Comparison of ENCODE assay signal across 8 cellular contexts in genomic region chr5:135399838-135400542, GRCh38. TPM values are rescaled to one million over a fixed set of nuclear protein-coding genes. Genes with fewer than 3 reads are reported as not detected.
DNase-seq lines count a peak whose midpoint lies in the region; ATAC-seq and TF ChIP-seq lines count a peak whose summit lies in the region.

No MANE protein-coding gene starts in this region.

- peak overlapping the region; percentile 98 for H2AFZ ChIP-seq in SU-DHL-6 (ENCODE audit: low read depth, low read length, severe bottlenecking)

- H3K4me1 ChIP-seq in HEK293 (ENCODE audit: control insufficient read depth, insufficient read depth, low read length) (peaks cover 21% of the 10 kb centered on the region), skeletal muscle tissue (ENCODE audit: control insufficient read depth in 3 of 3, insufficient read depth in 3 of 3, low read length in 3 of 3) (peaks cover 20 to 40% (median 37%) of the 10 kb centered on the region in 3 donors)

- TF ChIP-seq CTCF in HEK293 (tag by site-specific recombination; IDR thresholded peaks at IDR 0.05), result no peak
- no peak for TF ChIP-seq CTCF in SU-DHL-6 (IDR thresholded peaks at IDR 0.05; ENCODE audit: insufficient read depth, low read length, poor library complexity, severe bottlenecking)
- no peak for TF ChIP-seq CTCF in foreskin fibroblast (IDR thresholded peaks at IDR 0.05; ENCODE audit: low read depth, low read length)

- peak overlapping the region; percentile 99 for H3K9ac ChIP-seq in SU-DHL-6 (ENCODE audit: low read length)
- H3K9ac ChIP-seq in skeletal muscle tissue (ENCODE audit: low read depth in 1 of 3, low read length in 3 of 3), result peak overlapping the region; percentile 94 to 95 (median 95)

- H4K20me1 ChIP-seq in SU-DHL-6 (ENCODE audit: low read depth, low read length), result peaks cover 16% of the 10 kb centered on the region; the same call in 1 of the 2 replicates

- H3K79me2 ChIP-seq in SU-DHL-6 (ENCODE audit: insufficient read depth, low read length), result peaks cover 38% of the 10 kb centered on the region

- H3F3A ChIP-seq in SU-DHL-6 (ENCODE audit: insufficient read depth), result no peaks in the 10 kb centered on the region

- CTCF ChIA-PET in HEK293 (lab: Yijun Ruan, JAX), result interaction anchor here (0.7 to 0.8 kb wide), 2 partner anchors 26 to 98 kb away, joined by 4 read pairs; no protein-coding TSS in a partner anchor

- H3K4me2 ChIP-seq in SU-DHL-6 (ENCODE audit: low read depth, low read length, poor library complexity, severe bottlenecking), result peak overlapping the region; percentile 70

- H3K27me3 ChIP-seq in SU-DHL-6 (ENCODE audit: low read length), result no peaks in the 10 kb centered on the region
- H3K27me3 ChIP-seq in skeletal muscle tissue (ENCODE audit: control insufficient read depth in 3 of 3, insufficient read depth in 3 of 3, low read length in 3 of 3), result no peaks in the 10 kb centered on the region

- ATAC-seq in GM18907 (IDR thresholded peaks at IDR 0.05; ENCODE audit: unreplicated experiment) (no peak), GM18870 (IDR thresholded peaks at IDR 0.05; ENCODE audit: unreplicated experiment) (no peak), GM19395 (IDR thresholded peaks at IDR 0.05; ENCODE audit: unreplicated experiment) (no peak), HG03442 (IDR thresholded peaks at IDR 0.05; ENCODE audit: unreplicated experiment) (no peak)

- no peaks in the 10 kb centered on the region for H3K9me2 ChIP-seq in SU-DHL-6 (replicated peaks; ENCODE audit: insufficient read depth, low read length)

- POLR2A ChIA-PET in HEK293 (lab: Yijun Ruan, JAX), result interaction anchor here (0.6 kb wide), 1 partner anchor 289 kb away, joined by 3 read pairs; no protein-coding TSS in a partner anchor

- H3K36me3 ChIP-seq in HEK293 (ENCODE audit: control insufficient read depth in 2 of 2, insufficient read depth in 1 of 2, low read length in 2 of 2) (no peaks in the 10 kb centered on the region), SU-DHL-6 (ENCODE audit: low read length) (no peaks in the 10 kb centered on the region), skeletal muscle tissue (ENCODE audit: control insufficient read depth in 3 of 3, insufficient read depth in 3 of 3, low read length in 3 of 3) (no peaks in the 10 kb centered on the region)

- H3K27ac ChIP-seq in HEK293 (ENCODE audit: extremely low read depth, low read depth, low read length) (peak overlapping the region; percentile 95), SU-DHL-6 (ENCODE audit: low read depth, low read length) (no peak overlapping the region), skeletal muscle tissue (ENCODE audit: low read depth, low read length) (peak overlapping the region; percentile 90)

- H3K4me3 ChIP-seq in HEK293 (ENCODE audit: low read depth, low read length), result peak overlapping the region; percentile 87
- H3K4me3 ChIP-seq in SU-DHL-6 (ENCODE audit: insufficient read depth, low read length, poor library complexity, severe bottlenecking), result peak overlapping the region; percentile 97
- peak overlapping the region; percentile 73 to 82 for H3K4me3 ChIP-seq in foreskin fibroblast (ENCODE audit: low read depth in 1 of 2, low read length in 2 of 2)
- H3K4me3 ChIP-seq in skeletal muscle tissue (ENCODE audit: low read length in 3 of 3), result peak overlapping the region; percentile 92 to 98 (median 93)

- DNase-seq in foreskin fibroblast, result peak in 1 of 2 donors; percentile 35

- H3K9me3 ChIP-seq in HEK293 (ENCODE audit: control insufficient read depth, insufficient read depth, low read depth, low read length) (no peaks in the 10 kb centered on the region), SU-DHL-6 (ENCODE audit: insufficient read depth, low read length) (no peaks in the 10 kb centered on the region), skeletal muscle tissue (ENCODE audit: control insufficient read depth in 3 of 3, low read length in 3 of 3) (peaks cover 0 to 2% (median 0%) of the 10 kb centered on the region in 3 donors)

TF ChIP-seq in HEK293, 187 proteins besides CTCF, POLR2A, EP300 and RAD21:
- TF ChIP-seq PRDM6 (tag by site-specific recombination; IDR thresholded peaks at IDR 0.05), result no peak
- no peak for TF ChIP-seq ZBTB11 (tag by site-specific recombination; conservative IDR thresholded peaks at IDR 0.05; ENCODE audit: low read depth)
- TF ChIP-seq ZNF157 (tag by site-specific recombination; IDR thresholded peaks at IDR 0.05), result no peak
- TF ChIP-seq RBAK (tag by site-specific recombination; IDR thresholded peaks at IDR 0.05), result no peak
- no peak for TF ChIP-seq ZNF391 (tag by site-specific recombination; IDR thresholded peaks at IDR 0.05; ENCODE audit: borderline replicate concordance, low read depth)
- no peak for TF ChIP-seq GLI4 (tag by site-specific recombination; IDR thresholded peaks at IDR 0.05)
- TF ChIP-seq ZNF692 (tag by site-specific recombination; IDR thresholded peaks at IDR 0.05), result no peak
- TF ChIP-seq ZIC2 (tag by site-specific recombination; IDR thresholded peaks at IDR 0.05), result no peak
- TF ChIP-seq SP3 (tag by site-specific recombination; IDR thresholded peaks at IDR 0.05), result no peak
- no peak for TF ChIP-seq ZSCAN5A (tag by site-specific recombination; IDR thresholded peaks at IDR 0.05)
- no peak for TF ChIP-seq SCRT1 (tag by site-specific recombination; IDR thresholded peaks at IDR 0.05; ENCODE audit: borderline replicate concordance)
- TF ChIP-seq ZNF341 (tag by site-specific recombination; IDR thresholded peaks at IDR 0.05; ENCODE audit: low read depth), result no peak

RNA-seq across cellular contexts. Expression of gene MACROH2A1, which starts 1.0 kb away (rescaled TPM):
- total RNA-seq in skeletal muscle tissue, result 86.1 TPM

RNA-seq across cellular contexts. Expression of gene DCANP1, which starts 47.2 kb away (rescaled TPM):
- not detected for total RNA-seq in skeletal muscle tissue

RNA-seq across cellular contexts. Expression of gene TIFAB, which starts 52.2 kb away (rescaled TPM):
- 0.52 TPM for total RNA-seq in skeletal muscle tissue
